ENCODE assay signal across 8 cellular contexts in the genomic region with DNA sequence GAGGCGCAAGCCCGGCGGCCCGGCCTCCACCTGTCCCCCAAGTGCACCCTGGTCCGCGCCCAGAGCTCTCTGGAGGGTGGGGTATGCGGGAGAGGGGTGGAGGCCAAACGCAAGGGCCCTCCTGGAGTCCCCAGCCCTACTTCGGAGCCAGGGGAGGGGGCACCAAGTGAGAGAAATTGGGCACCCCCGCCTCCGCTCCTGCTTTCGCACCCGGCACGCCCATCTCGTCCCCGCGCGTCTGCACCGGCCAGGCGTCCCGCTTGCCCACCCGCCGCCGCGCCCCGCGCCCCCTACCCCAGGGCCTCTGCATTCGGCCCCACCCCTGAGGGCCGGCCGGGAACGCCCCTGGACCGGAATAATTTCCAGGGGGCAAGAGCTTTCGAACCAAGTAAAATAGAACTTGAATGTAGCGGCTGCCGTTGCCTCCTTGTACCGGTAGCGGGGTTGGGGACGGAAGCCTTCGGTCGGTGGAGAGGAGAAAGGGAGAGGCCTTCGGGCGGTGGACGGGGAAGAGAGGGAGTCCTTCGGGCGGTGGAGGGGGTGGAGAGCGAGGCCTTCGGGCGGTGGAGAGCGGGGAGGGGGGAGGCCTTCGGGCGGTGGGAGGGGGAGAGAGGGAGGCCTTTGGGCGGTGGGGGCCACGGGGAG. TPM values are rescaled to one million over a fixed set of nuclear protein-coding genes. Genes with fewer than 3 reads are reported as not detected.
A peak's percentile ranks its signal among the peaks of the same experiment; 100 is the strongest.
DNase-seq lines count a peak whose midpoint lies in the region; ATAC-seq and TF ChIP-seq lines count a peak whose summit lies in the region.

No MANE protein-coding gene starts in this region.

- H3K9me3 ChIP-seq in DND-41 (ENCODE audit: insufficient read depth, low read length, severe bottlenecking) (no peaks in the 10 kb centered on the region), liver (ENCODE audit: control insufficient read depth in 4 of 4, low read length in 3 of 4) (peaks cover 0 to 3% (median 0%) of the 10 kb centered on the region in 4 donors), stomach (no peaks in the 10 kb centered on the region)

- ATAC-seq in DND-41 (ENCODE audit: insufficient read depth, low read depth) = peak; percentile 25
- peak; percentile 0 for ATAC-seq in HG03135 (IDR thresholded peaks at IDR 0.05; ENCODE audit: unreplicated experiment)
- ATAC-seq in HG02870 (IDR thresholded peaks at IDR 0.05; ENCODE audit: unreplicated experiment) = no peak

- TF ChIP-seq POLR2A in stomach (IDR thresholded peaks at IDR 0.05) = no peak

- peaks cover 15% of the 10 kb centered on the region for H4K20me1 ChIP-seq in DND-41 (ENCODE audit: insufficient read depth, low read length)

- no peak for TF ChIP-seq RAD21 in liver (IDR thresholded peaks at IDR 0.05)

- WGBS in liver = under 1% methylated on average over 50 of the region's 53 CpGs
- WGBS in stomach, 5 donors = 0 to 10% (median 0%) methylated on average over 29 to 49 of the region's 53 CpGs

- peaks cover 18% of the 10 kb centered on the region for H3K4me1 ChIP-seq in DND-41 (ENCODE audit: insufficient read depth, low read length)
- peaks cover 18 to 55% (median 43%) of the 10 kb centered on the region in 4 donors for H3K4me1 ChIP-seq in liver (ENCODE audit: control insufficient read depth in 4 of 4, insufficient read depth in 4 of 4, low read length in 3 of 4)
- H3K4me1 ChIP-seq in stomach = peaks cover 43 to 77% (median 76%) of the 10 kb centered on the region in 4 donors

- H3K4me3 ChIP-seq in DND-41 (ENCODE audit: low read depth in 1 of 2, low read length in 2 of 2) = peak overlapping the region; percentile 70 to 98
- peak overlapping the region; percentile 76 to 84 for H3K4me3 ChIP-seq in cardiac fibroblast (replicated peaks in 1 of 2; ENCODE audit: low read depth in 2 of 2, low read length in 2 of 2)
- peak overlapping the region; percentile 73 to 92 (median 83) for H3K4me3 ChIP-seq in liver (ENCODE audit: low read depth in 1 of 3, low read length in 3 of 3)
- H3K4me3 ChIP-seq in stomach = peak overlapping the region; percentile 55 to 85 (median 61)

- TF ChIP-seq EP300 in stomach (IDR thresholded peaks at IDR 0.05) = no peak

- H3K9ac ChIP-seq in DND-41 (ENCODE audit: low read depth, low read length) (peak overlapping the region; percentile 88), liver (ENCODE audit: low read depth in 1 of 2, low read length in 2 of 2) (peak overlapping the region; percentile 35 to 68)

- H3K36me3 ChIP-seq in DND-41 (ENCODE audit: insufficient read depth, low read length) (peaks cover 23% of the 10 kb centered on the region), liver (ENCODE audit: control insufficient read depth in 4 of 4, insufficient read depth in 3 of 4, low read depth in 1 of 4, low read length in 3 of 4) (peaks cover 0 to 2% (median 0%) of the 10 kb centered on the region in 4 donors), stomach (peaks cover 8 to 12% (median 10%) of the 10 kb centered on the region in 4 donors)

- TF ChIP-seq CTCF in DND-41 (IDR thresholded peaks at IDR 0.05; ENCODE audit: borderline replicate concordance, extremely low read depth, low read length, poor library complexity, severe bottlenecking) (no peak), cardiac fibroblast (IDR thresholded peaks at IDR 0.05; ENCODE audit: low read depth, low read length) (no peak), liver (IDR thresholded peaks at IDR 0.05; ENCODE audit: low read depth, low read length, missing input control) (no peak), stomach (IDR thresholded peaks at IDR 0.05) (no peak)

- intact Hi-C loops in stomach (cut with DNase I; ENCODE audit: low total_unique reads) = no loop called here

- H3K27ac ChIP-seq in DND-41 (ENCODE audit: low read length) (peak overlapping the region; percentile 76), liver (ENCODE audit: low read depth in 1 of 2, low read length in 2 of 2) (peak overlapping the region; percentile 83 to 91), stomach (peak overlapping the region; percentile 85 to 99 (median 92))

- DNase-seq in DND-41 (no peak), RPMI8226 (peak; percentile 68), cardiac fibroblast (ENCODE audit: low read depth in 2 of 2) (no peak), stomach (peak; percentile 44), NCI-H187 (lab: John Stamatoyannopoulos, UW) (no peak)

- H3K27me3 ChIP-seq in DND-41 (ENCODE audit: insufficient read depth, low read length, poor library complexity) = no peaks in the 10 kb centered on the region
- no peaks in the 10 kb centered on the region for H3K27me3 ChIP-seq in liver (ENCODE audit: control insufficient read depth in 4 of 4, insufficient read depth in 4 of 4, low read length in 3 of 4)
- H3K27me3 ChIP-seq in stomach = peaks cover 12 to 50% (median 37%) of the 10 kb centered on the region in 3 donors

- peak overlapping the region; percentile 88 for H3K4me2 ChIP-seq in DND-41 (ENCODE audit: insufficient read depth, low read length)

- peaks cover 6% of the 10 kb centered on the region for H3K79me2 ChIP-seq in DND-41 (ENCODE audit: insufficient read depth, low read length)

- H2AFZ ChIP-seq in DND-41 (ENCODE audit: low read depth, low read length) = peak overlapping the region; percentile 84

TF ChIP-seq in liver, 16 proteins besides CTCF, POLR2A, EP300 and RAD21:
- TF ChIP-seq TAF1 (conservative IDR thresholded peaks at IDR 0.05) (no peak), YY1 (IDR thresholded peaks at IDR 0.05) (no peak), HNF4A (conservative IDR thresholded peaks at IDR 0.05) (no peak), EGR1 (IDR thresholded peaks at IDR 0.05; ENCODE audit: low read depth in 2 of 2) (no peak), GABPA (IDR thresholded peaks at IDR 0.05 in 1 of 2, conservative IDR thresholded peaks at IDR 0.05 in 1 of 2) (no peak), SP1 (IDR thresholded peaks at IDR 0.05) (no peak), REST (IDR thresholded peaks at IDR 0.05) (no peak), JUND (IDR thresholded peaks at IDR 0.05) (no peak), RXRA (IDR thresholded peaks at IDR 0.05) (no peak)
- TF ChIP-seq, protein P1, sequence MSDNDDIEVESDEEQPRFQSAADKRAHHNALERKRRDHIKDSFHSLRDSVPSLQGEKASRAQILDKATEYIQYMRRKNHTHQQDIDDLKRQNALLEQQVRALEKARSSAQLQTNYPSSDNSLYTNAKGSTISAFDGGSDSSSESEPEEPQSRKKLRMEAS (IDR thresholded peaks at IDR 0.05) = no peak

RNA-seq across cellular contexts. Expression of gene PHPT1, which starts 0.7 kb away (rescaled TPM):
- total RNA-seq in liver = 10 to 100 TPM; 23.2 to 40.4 TPM
- 10 to 100 TPM; 44.2 to 83.1 TPM for polyA plus RNA-seq in liver
- 10 to 100 TPM; 31.5 to 45.5 (median 38.8) TPM for total RNA-seq in stomach
- polyA plus RNA-seq in stomach = 100 to 1,000 TPM; 151 to 168 (median 156) TPM

RNA-seq across cellular contexts. Expression of gene MAMDC4, which starts 3.6 kb away (rescaled TPM):
- total RNA-seq in liver (1 to 10 TPM; 4.0 to 8.1 TPM), stomach (100 to 1,000 TPM in 1 of 5 donors, 1 to 10 TPM in 4; 1.8 to 317 (median 5.8) TPM)
- polyA plus RNA-seq in liver (1 to 10 TPM; 2.4 to 3.9 TPM), stomach (10 to 100 TPM in 1 of 3 donors, 1 to 10 TPM in 2; 1.1 to 11.2 (median 3.1) TPM)

RNA-seq across cellular contexts. Expression of gene AJM1, which starts 6.2 kb away (rescaled TPM):
- total RNA-seq in liver = 1 to 10 TPM in 1 of 2 donors, under 1 TPM in 1; 0.56 to 2.3 TPM
- polyA plus RNA-seq in liver = 1 to 10 TPM in 1 of 2 donors, under 1 TPM in 1; 0.61 to 1.0 TPM
- total RNA-seq in stomach = 10 to 100 TPM in 2 of 5 donors, 1 to 10 TPM in 3; 1.4 to 37.4 (median 9.3) TPM
- 1 to 10 TPM in 2 of 3 donors, under 1 TPM in 1; 0.46 to 3.3 (median 1.5) TPM for polyA plus RNA-seq in stomach

RNA-seq across cellular contexts. Expression of gene EDF1, which starts 17.6 kb away (rescaled TPM):
- total RNA-seq in liver = 100 to 1,000 TPM; 123 to 248 TPM
- polyA plus RNA-seq in liver = 100 to 1,000 TPM; 289 to 513 TPM
- total RNA-seq in stomach = 100 to 1,000 TPM; 132 to 229 (median 208) TPM
- polyA plus RNA-seq in stomach = 100 to 1,000 TPM; 572 to 798 (median 789) TPM

RNA-seq across cellular contexts. Expression of gene TRAF2, which starts 37.8 kb away (rescaled TPM):
- 10 to 100 TPM in 1 of 2 donors, 1 to 10 TPM in 1; 7.5 to 14.9 TPM for total RNA-seq in liver
- polyA plus RNA-seq in liver = 1 to 10 TPM; 4.7 to 6.1 TPM
- total RNA-seq in stomach = 100 to 1,000 TPM in 1 of 5 donors, 10 to 100 TPM in 2, 1 to 10 TPM in 2; 5.5 to 248 (median 12.8) TPM
- 10 to 100 TPM; 10.0 to 12.1 (median 11.3) TPM for polyA plus RNA-seq in stomach

Comparison
In these comparisons a context has a peak if more than half of its experiments do, and no peak if none do; other contexts are left out.
1. DNase-seq: peak in RPMI8226 (single experiment) and stomach (single experiment); none in DND-41 (single experiment), cardiac fibroblast (0 of 2) and NCI-H187 (0 of 2).
2. Peak in every context shown above with its lines, with median percentiles within 50 percentile points of each other: H3K27ac ChIP-seq and H3K4me3 ChIP-seq.